Comparison of ENCODE assay signal across 8 cellular contexts in the genomic region with DNA sequence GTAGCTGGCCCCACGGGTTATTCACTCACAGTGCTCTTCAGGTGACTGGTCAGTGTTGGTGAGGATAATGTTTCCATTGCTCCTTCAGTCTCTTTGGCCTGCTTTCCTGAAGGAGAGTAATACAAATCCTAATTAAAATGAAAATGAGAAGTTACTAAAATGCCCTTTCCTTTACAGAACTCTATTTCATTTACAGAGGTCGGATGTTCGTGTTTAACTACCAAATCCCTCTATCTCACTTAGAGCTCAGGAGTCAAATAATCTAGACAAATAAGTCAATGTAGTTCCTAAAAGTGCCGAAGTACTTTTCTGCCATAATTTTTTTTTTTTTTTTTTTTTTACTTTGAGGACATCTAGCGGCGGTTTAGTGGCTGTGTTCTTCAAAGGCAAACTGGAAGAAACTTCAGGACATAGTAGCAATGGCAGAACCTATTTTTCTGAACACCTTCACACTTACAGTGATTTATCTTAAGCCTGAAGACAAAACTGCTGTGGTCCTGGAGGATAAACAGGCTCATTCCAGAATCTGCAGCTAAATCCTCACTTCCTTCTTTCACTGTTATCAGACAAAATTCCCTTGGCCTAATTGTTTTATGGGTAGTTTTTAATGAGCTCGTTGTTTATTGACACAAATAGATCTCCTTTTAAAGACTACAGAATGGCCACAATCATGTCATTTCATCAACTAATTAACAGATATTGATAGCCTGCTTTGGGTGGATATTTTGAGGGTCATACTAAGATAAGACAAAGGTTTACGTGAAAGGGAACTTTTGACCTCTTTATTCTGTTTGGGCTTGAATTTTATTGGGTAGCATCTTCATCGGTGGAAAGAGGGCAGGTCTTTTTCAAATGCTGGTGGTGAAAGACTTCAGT.
DNase-seq lines count a peak whose midpoint lies in the region; ATAC-seq and TF ChIP-seq lines count a peak whose summit lies in the region.

No MANE protein-coding gene starts in this region.

- H3K9me3 ChIP-seq in left ventricle myocardium inferior (replicated peaks): no peaks in the 10 kb centered on the region
- H3K9me3 ChIP-seq in effector memory CD4-positive, alpha-beta T cell (ENCODE audit: control insufficient read depth, low read length): no peaks in the 10 kb centered on the region

- H3K27me3 ChIP-seq in left ventricle myocardium inferior (ENCODE audit: low read depth): no peaks in the 10 kb centered on the region
- no peaks in the 10 kb centered on the region for H3K27me3 ChIP-seq in effector memory CD4-positive, alpha-beta T cell (replicated peaks; ENCODE audit: control insufficient read depth, insufficient read depth, low read length, poor library complexity, severe bottlenecking)

- TF ChIP-seq POLR2A in erythroblast (IDR thresholded peaks at IDR 0.05; ENCODE audit: low read length): no peak

- no peaks in the 10 kb centered on the region for H3K36me3 ChIP-seq in left ventricle myocardium inferior
- H3K36me3 ChIP-seq in effector memory CD4-positive, alpha-beta T cell (ENCODE audit: control insufficient read depth, insufficient read depth, low read length): no peaks in the 10 kb centered on the region

- no peak overlapping the region for H3K4me3 ChIP-seq in left ventricle myocardium inferior
- H3K4me3 ChIP-seq in effector memory CD4-positive, alpha-beta T cell (ENCODE audit: insufficient read depth, low read depth, low read length, poor library complexity, severe bottlenecking): no peak overlapping the region

- peak; percentile 60 for TF ChIP-seq CTCF in left ventricle myocardium inferior (IDR thresholded peaks at IDR 0.05; ENCODE audit: borderline replicate concordance)

- DNase-seq in left ventricle myocardium inferior: no peak
- no peak for DNase-seq in Right ventricle myocardium superior
- peak; percentile 66 for DNase-seq in OCI-M1 (lab: John Stamatoyannopoulos, UW)
- peak; percentile 29 to 42 for DNase-seq in erythroblast (lab: John Stamatoyannopoulos, UW)
- DNase-seq in renal cortical epithelial cell (ENCODE audit: low read depth): peak; percentile 70
- DNase-seq in occipital lobe (lab: John Stamatoyannopoulos, UW): no peak
- no peak for DNase-seq in effector memory CD4-positive, alpha-beta T cell

- no peaks in the 10 kb centered on the region for H3K4me1 ChIP-seq in left ventricle myocardium inferior
- no peaks in the 10 kb centered on the region for H3K4me1 ChIP-seq in effector memory CD4-positive, alpha-beta T cell (ENCODE audit: control insufficient read depth, insufficient read depth, low read length, poor library complexity, severe bottlenecking)

- no peak for ATAC-seq in Right ventricle myocardium superior (ENCODE audit: poor library complexity)
- ATAC-seq in GM18868 (IDR thresholded peaks at IDR 0.05; ENCODE audit: unreplicated experiment): no peak

- H3K27ac ChIP-seq in left ventricle myocardium inferior (replicated peaks): no peak overlapping the region
- H3K27ac ChIP-seq in effector memory CD4-positive, alpha-beta T cell (ENCODE audit: insufficient read depth, low read length, poor library complexity, severe bottlenecking): no peak overlapping the region

- intact Hi-C loops in left ventricle myocardium inferior (cut with micrococcal nuclease): loop anchor here (5.0 kb wide), 1 partner anchor 427 kb away; no protein-coding TSS in a partner anchor
- intact Hi-C loops in Right ventricle myocardium superior (cut with DNase I): no loop called here

Comparison
In these comparisons a context has a peak if more than half of its experiments do, and no peak if none do; other contexts are left out.
1. DNase-seq: peak in OCI-M1 (single experiment), erythroblast (2 of 2) and renal cortical epithelial cell (single experiment); none in left ventricle myocardium inferior (single experiment), Right ventricle myocardium superior (single experiment), occipital lobe (single experiment) and effector memory CD4-positive, alpha-beta T cell (0 of 3).